In the genomic region with DNA sequence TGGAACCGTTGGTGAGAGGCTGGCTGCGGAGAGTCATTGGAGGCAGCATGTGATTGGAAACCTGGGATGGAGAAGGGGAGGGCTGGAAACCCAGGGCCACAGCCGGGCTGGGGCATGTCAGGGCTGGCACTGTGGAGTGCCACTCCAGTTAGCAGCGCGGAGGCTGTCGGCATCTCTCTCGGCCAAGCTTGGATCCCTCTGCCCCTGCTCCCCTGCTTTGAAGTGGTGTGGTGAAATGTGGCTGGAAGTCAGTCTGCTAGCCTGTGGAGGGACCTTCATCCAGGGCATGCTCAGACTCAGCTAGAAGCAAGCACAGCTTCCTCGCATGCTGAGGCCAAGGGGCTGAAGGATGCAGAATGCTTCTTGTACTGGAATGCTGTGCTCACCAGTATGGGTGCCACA, we compare ENCODE assay signal across 8 cellular contexts. TPM values are rescaled to one million over a fixed set of nuclear protein-coding genes. Genes with fewer than 3 reads are reported as not detected.
DNase-seq lines count a peak whose midpoint lies in the region; ATAC-seq and TF ChIP-seq lines count a peak whose summit lies in the region.
"Had no signal": no experiment of that assay in that cellular context is flagged by ENCODE, and none has a peak within 500 bp of the region (broad histone marks: within the 10 kb centered on the region; RNA-seq: fewer than 3 reads in every experiment).

No MANE protein-coding gene starts in this region.

- intact Hi-C loops in heart right ventricle (cut with DNase I): loop anchor here in 4 of 10 donors (5.0 to 10.0 kb wide), 2 partner anchors 60 to 68 kb away; no protein-coding TSS in a partner anchor

- no peak for TF ChIP-seq EP300 in suprapubic skin (IDR thresholded peaks at IDR 0.05)

- ATAC-seq in SK-N-SH treated with all-trans-retinoic acid at 6 μM for 48 hours (peak; percentile 70), heart right ventricle (peak; percentile 72 to 93 (median 82)), HG02981 (IDR thresholded peaks at IDR 0.05; ENCODE audit: unreplicated experiment) (no peak)

- no peak for TF ChIP-seq POLR2A in suprapubic skin (IDR thresholded peaks at IDR 0.05)

- peak overlapping the region; percentile 73 for H3K4me3 Mint-ChIP-seq in HFFc6

- DNase-seq in HFFc6: no peak
- DNase-seq in heart right ventricle: peak; percentile 66 to 67
- peak in 1 of 2 donors; percentile 75 for DNase-seq in suprapubic skin (ENCODE audit: low spot score in 2 of 2)
- DNase-seq in NCI-H146 treated with DMSO at 0.1 percent for 48 hours (lab: John Stamatoyannopoulos, UW; ENCODE audit: unreplicated experiment): no peak
- no peak for DNase-seq in activated CD8-positive, alpha-beta memory T cell treated with anti-CD3 and anti-CD28 coated beads, Interleukin-2, amount 50 U/mL, for 48 hours
- DNase-seq: activated T-cell treated with anti-CD3 and anti-CD28 coated beads, Interleukin-2, amount 50 U/mL, for 1 hour had no signal

- H3K4me1 ChIP-seq in heart right ventricle (peaks cover 25 to 95% (median 88%) of the 10 kb centered on the region in 9 donors), suprapubic skin (peaks cover 66% of the 10 kb centered on the region)

- H3K4me3 ChIP-seq in heart right ventricle (peak overlapping the region in 4 of 10 donors; percentile 1 to 18 (median 7)), suprapubic skin (peak overlapping the region; percentile 20)

- H3K9me3 Mint-ChIP-seq in HFFc6: no peaks in the 10 kb centered on the region; the same call in 1 of the 2 replicates

- H3K27ac Mint-ChIP-seq in HFFc6: peak overlapping the region; percentile 85

- no peaks in the 10 kb centered on the region for H3K36me3 Mint-ChIP-seq in HFFc6 (ENCODE audit: low read depth)

- H3K36me3 ChIP-seq in heart right ventricle (no peaks in the 10 kb centered on the region), suprapubic skin (no peaks in the 10 kb centered on the region)

- H3K27me3 ChIP-seq in heart right ventricle (no peaks in the 10 kb centered on the region), suprapubic skin (no peaks in the 10 kb centered on the region)

- no peaks in the 10 kb centered on the region for H3K27me3 Mint-ChIP-seq in HFFc6 (ENCODE audit: insufficient read depth)

- H3K27ac ChIP-seq in heart right ventricle: peak overlapping the region; percentile 70 to 90 (median 82)
- peak overlapping the region; percentile 88 for H3K27ac ChIP-seq in suprapubic skin

- WGBS in heart right ventricle, 2 donors: 29 to 32% methylated on average over 8 of the region's 8 CpGs
- 31% methylated on average over 8 of the region's 8 CpGs for WGBS in suprapubic skin

- H3K4me1 Mint-ChIP-seq in HFFc6 (ENCODE audit: low read depth): peaks cover 47% of the 10 kb centered on the region

- TF ChIP-seq CTCF in HFFc6 (IDR thresholded peaks at IDR 0.05): no peak
- TF ChIP-seq CTCF in heart right ventricle (IDR thresholded peaks at IDR 0.05): no peak
- no peak for TF ChIP-seq CTCF in suprapubic skin (IDR thresholded peaks at IDR 0.05)

- H3K9me3 ChIP-seq in heart right ventricle (no peaks in the 10 kb centered on the region), suprapubic skin (no peaks in the 10 kb centered on the region)

TF ChIP-seq in SK-N-SH treated with all-trans-retinoic acid at 6 μM for 48 hours, 23 proteins besides CTCF, POLR2A, EP300 and RAD21:
- TF ChIP-seq ZC3H10 (CRISPR knock-in tag; IDR thresholded peaks at IDR 0.05): no peak
- no peak for TF ChIP-seq GLIS3 (CRISPR knock-in tag; IDR thresholded peaks at IDR 0.05)
- TF ChIP-seq, protein P1, sequence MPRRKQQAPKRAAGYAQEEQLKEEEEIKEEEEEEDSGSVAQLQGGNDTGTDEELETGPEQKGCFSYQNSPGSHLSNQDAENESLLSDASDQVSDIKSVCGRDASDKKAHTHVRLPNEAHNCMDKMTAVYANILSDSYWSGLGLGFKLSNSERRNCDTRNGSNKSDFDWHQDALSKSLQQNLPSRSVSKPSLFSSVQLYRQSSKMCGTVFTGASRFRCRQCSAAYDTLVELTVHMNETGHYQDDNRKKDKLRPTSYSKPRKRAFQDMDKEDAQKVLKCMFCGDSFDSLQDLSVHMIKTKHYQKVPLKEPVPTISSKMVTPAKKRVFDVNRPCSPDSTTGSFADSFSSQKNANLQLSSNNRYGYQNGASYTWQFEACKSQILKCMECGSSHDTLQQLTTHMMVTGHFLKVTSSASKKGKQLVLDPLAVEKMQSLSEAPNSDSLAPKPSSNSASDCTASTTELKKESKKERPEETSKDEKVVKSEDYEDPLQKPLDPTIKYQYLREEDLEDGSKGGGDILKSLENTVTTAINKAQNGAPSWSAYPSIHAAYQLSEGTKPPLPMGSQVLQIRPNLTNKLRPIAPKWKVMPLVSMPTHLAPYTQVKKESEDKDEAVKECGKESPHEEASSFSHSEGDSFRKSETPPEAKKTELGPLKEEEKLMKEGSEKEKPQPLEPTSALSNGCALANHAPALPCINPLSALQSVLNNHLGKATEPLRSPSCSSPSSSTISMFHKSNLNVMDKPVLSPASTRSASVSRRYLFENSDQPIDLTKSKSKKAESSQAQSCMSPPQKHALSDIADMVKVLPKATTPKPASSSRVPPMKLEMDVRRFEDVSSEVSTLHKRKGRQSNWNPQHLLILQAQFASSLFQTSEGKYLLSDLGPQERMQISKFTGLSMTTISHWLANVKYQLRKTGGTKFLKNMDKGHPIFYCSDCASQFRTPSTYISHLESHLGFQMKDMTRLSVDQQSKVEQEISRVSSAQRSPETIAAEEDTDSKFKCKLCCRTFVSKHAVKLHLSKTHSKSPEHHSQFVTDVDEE (CRISPR knock-in tag; IDR thresholded peaks at IDR 0.05): no peak
- TF ChIP-seq ESRRG (CRISPR knock-in tag; IDR thresholded peaks at IDR 0.05): no peak
- TF ChIP-seq RARB (CRISPR knock-in tag; IDR thresholded peaks at IDR 0.05): no peak
TF ChIP-seq in SK-N-SH treated with all-trans-retinoic acid at 6 μM for 48 hours: peak in this region for 0.

RNA-seq across cellular contexts. Expression of gene SLCO3A1, which starts 13.5 kb away (rescaled TPM):
- total RNA-seq in HFFc6 (2021; fragmentation: NEBNext Ultra II Directional; extraction: Animal tissue kit (Norgen Biotek cat#: 25700)): 10 to 100 TPM in 4 of 6 experiments, 1 to 10 TPM in 2; 5.7 to 19.4 (median 14.4) TPM
- 10 to 100 TPM; 33.9 to 57.2 (median 46.9) TPM for total RNA-seq in heart right ventricle
- 10 to 100 TPM; 37.8 to 40.6 TPM for polyA plus RNA-seq in heart right ventricle
- 100 to 1,000 TPM in 1 of 4 donors, 10 to 100 TPM in 3; 29.0 to 131 (median 44.6) TPM for total RNA-seq in suprapubic skin

Comparison
In these comparisons a context has a peak if more than half of its experiments do, and no peak if none do; other contexts are left out.
1. DNase-seq: peak in heart right ventricle (2 of 2); none in HFFc6 (single experiment), NCI-H146 treated with DMSO at 0.1 percent for 48 hours (single experiment) and activated CD8-positive, alpha-beta memory T cell treated with anti-CD3 and anti-CD28 coated beads, Interleukin-2, amount 50 U/mL, for 48 hours (single experiment).